1 cellular context compared by ENCODE assay signal in the genomic region with DNA sequence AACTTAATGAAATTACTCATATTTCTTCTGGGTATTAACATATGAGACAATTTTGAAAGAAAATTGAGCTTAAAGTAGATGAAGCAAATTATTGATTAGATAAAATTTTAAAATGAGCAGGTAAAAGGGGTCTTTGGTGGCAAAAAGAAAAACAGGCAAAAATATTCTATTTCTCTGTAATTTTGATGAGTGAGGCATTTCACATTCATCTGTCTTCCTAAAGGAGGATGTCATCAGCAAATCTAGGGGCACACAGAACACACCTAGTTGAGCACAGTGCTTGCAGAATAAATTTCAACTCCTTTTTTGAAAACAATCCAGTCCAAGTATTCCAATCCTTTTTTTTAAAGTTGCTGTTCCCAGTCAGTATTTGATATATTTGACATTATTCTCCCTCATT.
A peak's percentile ranks its signal among the peaks of the same experiment; 100 is the strongest.
TF ChIP-seq lines count a peak whose summit lies in the region.

No MANE protein-coding gene starts in this region.

TF ChIP-seq in HepG2, 621 proteins besides CTCF, POLR2A, EP300 and RAD21:
- TF ChIP-seq MAFK (conservative IDR thresholded peaks at IDR 0.05 in 1 of 2, IDR thresholded peaks at IDR 0.05 in 1 of 2; ENCODE audit: low read length in 2 of 2) (peak; percentile 52 to 80), MAFF (IDR thresholded peaks at IDR 0.05; ENCODE audit: low read depth, low read length) (peak; percentile 76), ZNF792 (CRISPR knock-in tag; IDR thresholded peaks at IDR 0.05) (no peak), ARNTL (CRISPR knock-in tag; IDR thresholded peaks at IDR 0.05) (no peak), ZNF777 (CRISPR knock-in tag; IDR thresholded peaks at IDR 0.05) (no peak)
